1 cellular context compared by ENCODE assay signal in the genomic region with DNA sequence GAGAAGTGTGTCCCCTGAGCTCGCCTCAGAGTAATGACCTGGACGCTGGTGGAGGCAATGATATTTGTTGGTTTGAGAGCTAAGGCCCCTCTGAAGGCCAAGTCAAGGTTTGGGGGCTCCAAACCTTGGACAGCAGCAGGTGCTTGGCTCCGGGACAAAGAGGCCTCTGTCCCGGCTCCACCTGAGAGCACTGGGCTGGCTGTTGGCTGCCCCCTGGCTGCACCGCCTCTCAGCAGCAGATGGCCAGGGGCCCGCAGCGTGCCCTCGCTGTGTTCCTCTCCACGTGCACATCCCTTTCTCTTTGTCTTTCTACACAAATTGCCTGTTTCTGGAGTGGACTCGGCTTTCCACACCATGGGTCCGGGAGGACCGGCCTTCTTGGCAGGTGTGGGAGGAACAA.
TF ChIP-seq lines count a peak whose summit lies in the region.

No MANE protein-coding gene starts in this region.

TF ChIP-seq in Ishikawa, 13 proteins besides CTCF, POLR2A, EP300 and RAD21 (continued from another document):
- TF ChIP-seq, protein P1, sequence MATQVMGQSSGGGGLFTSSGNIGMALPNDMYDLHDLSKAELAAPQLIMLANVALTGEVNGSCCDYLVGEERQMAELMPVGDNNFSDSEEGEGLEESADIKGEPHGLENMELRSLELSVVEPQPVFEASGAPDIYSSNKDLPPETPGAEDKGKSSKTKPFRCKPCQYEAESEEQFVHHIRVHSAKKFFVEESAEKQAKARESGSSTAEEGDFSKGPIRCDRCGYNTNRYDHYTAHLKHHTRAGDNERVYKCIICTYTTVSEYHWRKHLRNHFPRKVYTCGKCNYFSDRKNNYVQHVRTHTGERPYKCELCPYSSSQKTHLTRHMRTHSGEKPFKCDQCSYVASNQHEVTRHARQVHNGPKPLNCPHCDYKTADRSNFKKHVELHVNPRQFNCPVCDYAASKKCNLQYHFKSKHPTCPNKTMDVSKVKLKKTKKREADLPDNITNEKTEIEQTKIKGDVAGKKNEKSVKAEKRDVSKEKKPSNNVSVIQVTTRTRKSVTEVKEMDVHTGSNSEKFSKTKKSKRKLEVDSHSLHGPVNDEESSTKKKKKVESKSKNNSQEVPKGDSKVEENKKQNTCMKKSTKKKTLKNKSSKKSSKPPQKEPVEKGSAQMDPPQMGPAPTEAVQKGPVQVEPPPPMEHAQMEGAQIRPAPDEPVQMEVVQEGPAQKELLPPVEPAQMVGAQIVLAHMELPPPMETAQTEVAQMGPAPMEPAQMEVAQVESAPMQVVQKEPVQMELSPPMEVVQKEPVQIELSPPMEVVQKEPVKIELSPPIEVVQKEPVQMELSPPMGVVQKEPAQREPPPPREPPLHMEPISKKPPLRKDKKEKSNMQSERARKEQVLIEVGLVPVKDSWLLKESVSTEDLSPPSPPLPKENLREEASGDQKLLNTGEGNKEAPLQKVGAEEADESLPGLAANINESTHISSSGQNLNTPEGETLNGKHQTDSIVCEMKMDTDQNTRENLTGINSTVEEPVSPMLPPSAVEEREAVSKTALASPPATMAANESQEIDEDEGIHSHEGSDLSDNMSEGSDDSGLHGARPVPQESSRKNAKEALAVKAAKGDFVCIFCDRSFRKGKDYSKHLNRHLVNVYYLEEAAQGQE (IDR thresholded peaks at IDR 0.05; ENCODE audit: low read depth), result peak; percentile 51
